Comparison of ENCODE assay signal across 1 cellular context in the genomic region with DNA sequence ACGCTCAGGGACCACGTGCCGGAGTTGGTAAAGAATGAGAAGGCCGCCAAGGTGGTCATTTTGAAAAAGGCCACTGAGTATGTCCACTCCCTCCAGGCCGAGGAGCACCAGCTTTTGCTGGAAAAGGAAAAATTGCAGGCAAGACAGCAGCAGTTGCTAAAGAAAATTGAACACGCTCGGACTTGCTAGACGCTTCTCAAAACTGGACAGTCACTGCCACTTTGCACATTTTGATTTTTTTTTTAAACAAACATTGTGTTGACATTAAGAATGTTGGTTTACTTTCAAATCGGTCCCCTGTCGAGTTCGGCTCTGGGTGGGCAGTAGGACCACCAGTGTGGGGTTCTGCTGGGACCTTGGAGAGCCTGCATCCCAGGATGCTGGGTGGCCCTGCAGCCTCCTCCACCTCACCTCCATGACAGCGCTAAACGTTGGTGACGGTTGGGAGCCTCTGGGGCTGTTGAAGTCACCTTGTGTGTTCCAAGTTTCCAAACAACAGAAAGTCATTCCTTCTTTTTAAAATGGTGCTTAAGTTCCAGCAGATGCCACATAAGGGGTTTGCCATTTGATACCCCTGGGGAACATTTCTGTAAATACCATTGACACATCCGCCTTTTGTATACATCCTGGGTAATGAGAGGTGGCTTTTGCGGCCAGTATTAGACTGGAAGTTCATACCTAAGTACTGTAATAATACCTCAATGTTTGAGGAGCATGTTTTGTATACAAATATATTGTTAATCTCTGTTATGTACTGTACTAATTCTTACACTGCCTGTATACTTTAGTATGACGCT.
TF ChIP-seq lines count a peak whose summit lies in the region.

No MANE protein-coding gene starts in this region.

TF ChIP-seq in WTC11, 78 proteins besides CTCF, POLR2A, EP300 and RAD21 (continued from another document):
- TF ChIP-seq, protein P1, sequence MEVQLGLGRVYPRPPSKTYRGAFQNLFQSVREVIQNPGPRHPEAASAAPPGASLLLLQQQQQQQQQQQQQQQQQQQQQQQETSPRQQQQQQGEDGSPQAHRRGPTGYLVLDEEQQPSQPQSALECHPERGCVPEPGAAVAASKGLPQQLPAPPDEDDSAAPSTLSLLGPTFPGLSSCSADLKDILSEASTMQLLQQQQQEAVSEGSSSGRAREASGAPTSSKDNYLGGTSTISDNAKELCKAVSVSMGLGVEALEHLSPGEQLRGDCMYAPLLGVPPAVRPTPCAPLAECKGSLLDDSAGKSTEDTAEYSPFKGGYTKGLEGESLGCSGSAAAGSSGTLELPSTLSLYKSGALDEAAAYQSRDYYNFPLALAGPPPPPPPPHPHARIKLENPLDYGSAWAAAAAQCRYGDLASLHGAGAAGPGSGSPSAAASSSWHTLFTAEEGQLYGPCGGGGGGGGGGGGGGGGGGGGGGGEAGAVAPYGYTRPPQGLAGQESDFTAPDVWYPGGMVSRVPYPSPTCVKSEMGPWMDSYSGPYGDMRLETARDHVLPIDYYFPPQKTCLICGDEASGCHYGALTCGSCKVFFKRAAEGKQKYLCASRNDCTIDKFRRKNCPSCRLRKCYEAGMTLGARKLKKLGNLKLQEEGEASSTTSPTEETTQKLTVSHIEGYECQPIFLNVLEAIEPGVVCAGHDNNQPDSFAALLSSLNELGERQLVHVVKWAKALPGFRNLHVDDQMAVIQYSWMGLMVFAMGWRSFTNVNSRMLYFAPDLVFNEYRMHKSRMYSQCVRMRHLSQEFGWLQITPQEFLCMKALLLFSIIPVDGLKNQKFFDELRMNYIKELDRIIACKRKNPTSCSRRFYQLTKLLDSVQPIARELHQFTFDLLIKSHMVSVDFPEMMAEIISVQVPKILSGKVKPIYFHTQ (CRISPR knock-in tag; IDR thresholded peaks at IDR 0.05), result no peak
- no peak for TF ChIP-seq ZBTB21 (CRISPR knock-in tag; IDR thresholded peaks at IDR 0.05; ENCODE audit: borderline replicate concordance)
- TF ChIP-seq NFYB (CRISPR knock-in tag; conservative IDR thresholded peaks at IDR 0.05; ENCODE audit: low read depth), result no peak
